In the genomic region with DNA sequence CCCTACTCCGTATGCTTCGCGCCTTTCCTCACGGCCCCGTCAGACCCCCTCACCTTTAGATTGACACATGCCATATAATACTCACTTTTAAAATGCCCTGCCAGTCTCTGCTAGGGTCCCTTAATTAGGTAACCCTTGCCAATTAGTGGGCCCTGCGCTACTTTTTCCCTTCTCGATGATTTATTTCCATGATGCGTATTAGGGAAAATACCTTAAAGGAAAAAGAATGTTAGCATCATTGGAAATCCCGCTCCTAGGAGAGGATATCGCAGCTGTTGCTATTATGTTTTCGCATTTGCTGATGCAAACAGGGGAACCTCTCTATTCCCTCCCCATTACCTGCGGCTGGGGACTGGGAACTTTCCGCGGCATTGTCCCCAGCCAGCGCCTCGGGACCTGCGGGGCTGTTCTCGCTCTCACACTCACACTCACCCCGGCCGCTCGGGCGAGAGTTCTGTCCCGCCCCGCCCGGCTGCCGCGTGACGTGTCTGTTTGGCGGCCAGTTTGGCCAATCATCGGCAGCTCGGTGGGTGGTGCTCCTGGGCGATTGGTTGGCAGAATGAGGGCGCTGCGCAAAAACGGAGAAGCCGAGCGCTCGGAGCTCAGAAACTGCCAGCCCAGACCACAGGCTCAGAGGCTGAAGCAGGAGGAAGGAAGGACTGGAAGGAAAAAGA, we compare ENCODE assay signal across 8 cellular contexts. TPM values are rescaled to one million over a fixed set of nuclear protein-coding genes. Genes with fewer than 3 reads are reported as not detected.
DNase-seq lines count a peak whose midpoint lies in the region; ATAC-seq and TF ChIP-seq lines count a peak whose summit lies in the region.

A gene with protein sequence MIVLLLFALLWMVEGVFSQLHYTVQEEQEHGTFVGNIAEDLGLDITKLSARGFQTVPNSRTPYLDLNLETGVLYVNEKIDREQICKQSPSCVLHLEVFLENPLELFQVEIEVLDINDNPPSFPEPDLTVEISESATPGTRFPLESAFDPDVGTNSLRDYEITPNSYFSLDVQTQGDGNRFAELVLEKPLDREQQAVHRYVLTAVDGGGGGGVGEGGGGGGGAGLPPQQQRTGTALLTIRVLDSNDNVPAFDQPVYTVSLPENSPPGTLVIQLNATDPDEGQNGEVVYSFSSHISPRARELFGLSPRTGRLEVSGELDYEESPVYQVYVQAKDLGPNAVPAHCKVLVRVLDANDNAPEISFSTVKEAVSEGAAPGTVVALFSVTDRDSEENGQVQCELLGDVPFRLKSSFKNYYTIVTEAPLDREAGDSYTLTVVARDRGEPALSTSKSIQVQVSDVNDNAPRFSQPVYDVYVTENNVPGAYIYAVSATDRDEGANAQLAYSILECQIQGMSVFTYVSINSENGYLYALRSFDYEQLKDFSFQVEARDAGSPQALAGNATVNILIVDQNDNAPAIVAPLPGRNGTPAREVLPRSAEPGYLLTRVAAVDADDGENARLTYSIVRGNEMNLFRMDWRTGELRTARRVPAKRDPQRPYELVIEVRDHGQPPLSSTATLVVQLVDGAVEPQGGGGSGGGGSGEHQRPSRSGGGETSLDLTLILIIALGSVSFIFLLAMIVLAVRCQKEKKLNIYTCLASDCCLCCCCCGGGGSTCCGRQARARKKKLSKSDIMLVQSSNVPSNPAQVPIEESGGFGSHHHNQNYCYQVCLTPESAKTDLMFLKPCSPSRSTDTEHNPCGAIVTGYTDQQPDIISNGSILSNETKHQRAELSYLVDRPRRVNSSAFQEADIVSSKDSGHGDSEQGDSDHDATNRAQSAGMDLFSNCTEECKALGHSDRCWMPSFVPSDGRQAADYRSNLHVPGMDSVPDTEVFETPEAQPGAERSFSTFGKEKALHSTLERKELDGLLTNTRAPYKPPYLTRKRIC (plus strand): TSS at position 605 of the 674 bp plus-strand sequence. CDS start 847 bp downstream, outside the sequence.

- H3K56ac ChIP-seq in IMR-90 (ENCODE audit: extremely low read depth, insufficient read depth, low read length), result no peak within 1 kb of the TSS; the same call in 1 of the 2 replicates

- WGBS in IMR-90 (ENCODE audit: extremely low coverage in 2 of 2, insufficient read length in 1 of 2), 2 experiments, result 2% methylated on average over 7 of the region's 38 CpGs; no CpG with 5 or more reads in 1 of the 2 experiments

- H3K4me3 ChIP-seq in BE2C (ENCODE audit: low read depth, low read length), result peak within 1 kb of the TSS; percentile 94
- peak within 1 kb of the TSS; percentile 50 for H3K4me3 ChIP-seq in IMR-90 (ENCODE audit: insufficient read depth, low read depth, low read length)
- peak within 1 kb of the TSS; percentile 40 to 58 for H3K4me3 ChIP-seq in duodenal mucosa (ENCODE audit: low read depth in 1 of 2, low read length in 2 of 2)

- H3K9me3 ChIP-seq in BE2C (no peaks in the 10 kb centered on the region), IMR-90 (ENCODE audit: control insufficient read depth, insufficient read depth, low read length) (no peaks in the 10 kb centered on the region), duodenal mucosa (ENCODE audit: control insufficient read depth in 1 of 2, low read length in 2 of 2) (peaks cover 0 to 4% of the 10 kb centered on the region in 2 donors)

- H2AK9ac ChIP-seq in IMR-90 (replicated peaks; ENCODE audit: low read depth, low read length, poor library complexity), result no peak within 1 kb of the TSS

- CTCF ChIA-PET in IMR-90 (lab: Yijun Ruan, JAX), result interaction anchor here (0.6 kb wide), 1 partner anchor 1137 kb away, joined by 5 read pairs; no protein-coding TSS in a partner anchor

- H4K8ac ChIP-seq in IMR-90 (ENCODE audit: low read depth in 2 of 2, low read length in 2 of 2), result no peak within 1 kb of the TSS

- DNase-seq in BE2C, result peak; percentile 97
- peak; percentile 87 for DNase-seq in IMR-90
- peak; percentile 41 to 45 for DNase-seq in SW 1271 (lab: John Stamatoyannopoulos, UW)
- peak; percentile 67 for DNase-seq in left lobe of liver (ENCODE audit: low spot score)
- DNase-seq in stimulated activated CD4-positive, alpha-beta T cell treated with anti-CD3 and anti-CD28 coated beads, Interleukin-2, amount 100 ng/mL, for 24 hours, result peak; percentile 34 to 48

- in situ Hi-C loops in IMR-90 (cut with MboI; ENCODE audit: low sequenced_read_pairs), result no loop called here

- POLR2A ChIA-PET in IMR-90 (lab: Charles Lee; ENCODE audit: unreplicated experiment), result no interaction called here

- H2BK120ac ChIP-seq in IMR-90 (ENCODE audit: low read depth, low read length), result no peak within 1 kb of the TSS

- no peak within 1 kb of the TSS for H4K5ac ChIP-seq in IMR-90 (ENCODE audit: low read depth, low read length)

- H3K23ac ChIP-seq in IMR-90 (ENCODE audit: low read depth, low read length), result 0 out of 2 replicates have a peak within 1 kb of the TSS, but pooled peaks have one; percentile 41

- H3K27me3 ChIP-seq in BE2C (no peaks in the 10 kb centered on the region), IMR-90 (ENCODE audit: control insufficient read depth, insufficient read depth, low read length) (peaks cover 46% of the 10 kb centered on the region), duodenal mucosa (ENCODE audit: control insufficient read depth in 1 of 2, insufficient read depth in 2 of 2, low read length in 2 of 2) (peaks cover 44 to 78% of the 10 kb centered on the region in 2 donors)

- intact Hi-C loops in IMR-90 (cut with micrococcal nuclease), result loop anchor here (5.0 to 10.0 kb wide), 2 partner anchors 923 to 1756 kb away; no protein-coding TSS in a partner anchor

- no peak within 1 kb of the TSS for H3K4ac ChIP-seq in IMR-90 (ENCODE audit: low read depth, low read length)

- no TSS peak for BruUV-seq in IMR-90 (replicated peaks; lab: Mats Ljungman, UMichigan)

- H3K4me1 ChIP-seq in BE2C (peaks cover 2% of the 10 kb centered on the region), IMR-90 (ENCODE audit: control insufficient read depth, insufficient read depth, low read length) (peaks cover 2% of the 10 kb centered on the region; the same call in 1 of the 2 replicates), duodenal mucosa (ENCODE audit: control insufficient read depth in 1 of 2, insufficient read depth in 2 of 2, low read length in 2 of 2) (peaks cover 6 to 8% of the 10 kb centered on the region in 2 donors)

- H3K27ac ChIP-seq in IMR-90 (ENCODE audit: insufficient read depth, low read length), result no peak within 1 kb of the TSS
- H3K27ac ChIP-seq in duodenal mucosa (ENCODE audit: low read depth, low read length), result no peak within 1 kb of the TSS

- H3K14ac ChIP-seq in IMR-90 (replicated peaks; ENCODE audit: low read depth, low read length), result no peak within 1 kb of the TSS

- H3K18ac ChIP-seq in IMR-90 (ENCODE audit: low read depth, low read length), result no peak within 1 kb of the TSS

- no peak within 1 kb of the TSS for H4K91ac ChIP-seq in IMR-90 (ENCODE audit: insufficient read depth, low read depth, low read length)

- dilution Hi-C loops in IMR-90 (cut with HindIII; ENCODE audit: low sequenced_read_pairs, unreplicated experiment), result no loop called here

- no peak within 1 kb of the TSS for H2BK5ac ChIP-seq in IMR-90 (ENCODE audit: low read depth, low read length, poor library complexity, severe bottlenecking)

- H3K4me2 ChIP-seq in IMR-90 (ENCODE audit: low read depth, low read length), result peak within 1 kb of the TSS; percentile 94

- peak within 1 kb of the TSS; percentile 89 for H2AFZ ChIP-seq in IMR-90 (replicated peaks; ENCODE audit: low read length, poor library complexity)

- TF ChIP-seq POLR2A in IMR-90 (IDR thresholded peaks at IDR 0.05; ENCODE audit: low read depth, low read length), result peak; percentile 94

- no peak within 1 kb of the TSS for H2AK5ac ChIP-seq in IMR-90 (ENCODE audit: low read depth, low read length)

- no peak for TF ChIP-seq RAD21 in IMR-90 (IDR thresholded peaks at IDR 0.05; ENCODE audit: low read length)

- H3K9ac ChIP-seq in IMR-90 (ENCODE audit: low read depth, low read length), result no peak within 1 kb of the TSS
- no peak within 1 kb of the TSS for H3K9ac ChIP-seq in duodenal mucosa (ENCODE audit: low read depth in 1 of 2, low read length in 2 of 2)

- ATAC-seq in GM19397 (IDR thresholded peaks at IDR 0.05; ENCODE audit: unreplicated experiment), result peak; percentile 84
- peak; percentile 87 for ATAC-seq in IMR-90 (ENCODE audit: low read depth)
- ATAC-seq in left lobe of liver, result peak; percentile 84
- ATAC-seq in HG03571 (IDR thresholded peaks at IDR 0.05; ENCODE audit: unreplicated experiment), result no peak

- H2BK15ac ChIP-seq in IMR-90 (ENCODE audit: low read depth, low read length), result no peak within 1 kb of the TSS

- H2BK20ac ChIP-seq in IMR-90 (ENCODE audit: low read depth, low read length), result no peak within 1 kb of the TSS

- TF ChIP-seq CTCF in BE2C (IDR thresholded peaks at IDR 0.05; ENCODE audit: low read depth, low read length) (no peak), IMR-90 (conservative IDR thresholded peaks at IDR 0.05; ENCODE audit: low read depth, low read length) (no peak)

- H3K79me1 ChIP-seq in IMR-90 (ENCODE audit: low read depth in 1 of 2, low read length in 2 of 2), result no peaks in the 10 kb centered on the region

- no peaks in the 10 kb centered on the region for H3K9me1 ChIP-seq in IMR-90 (ENCODE audit: insufficient read depth, low read length)

- H3K36me3 ChIP-seq in BE2C, result no peaks in the 10 kb centered on the region
- no peaks in the 10 kb centered on the region for H3K36me3 ChIP-seq in IMR-90 (ENCODE audit: control insufficient read depth, insufficient read depth, low read length)
- no peaks in the 10 kb centered on the region for H3K36me3 ChIP-seq in duodenal mucosa (ENCODE audit: control insufficient read depth in 1 of 2, insufficient read depth in 2 of 2, low read length in 2 of 2)

- H4K20me1 ChIP-seq in IMR-90 (ENCODE audit: insufficient read depth, low read length), result no peaks in the 10 kb centered on the region

TF ChIP-seq in IMR-90, 13 proteins besides CTCF, POLR2A, EP300 and RAD21:
- TF ChIP-seq RFX5 (IDR thresholded peaks at IDR 0.05; ENCODE audit: low read depth, low read length) (no peak), SMC3 (IDR thresholded peaks at IDR 0.05; ENCODE audit: low read depth, low read length) (no peak), MAZ (IDR thresholded peaks at IDR 0.05; ENCODE audit: borderline replicate concordance, low read depth, low read length) (peak; percentile 72; the same call in 1 of the 2 replicates), FOS (IDR thresholded peaks at IDR 0.05; ENCODE audit: low read depth, low read length) (peak; percentile 48; the same call in 1 of the 2 replicates)

RNA-seq across cellular contexts. Expression of the gene that starts here (rescaled TPM):
- 12.3 TPM for polyA plus RNA-seq in BE2C (2012; ENCODE audit: insufficient read depth, insufficient read length, low read depth)
- 0.90 and 1.4 TPM in 2 replicates for total RNA-seq in IMR-90 (2012; rRNA removed)
- 2.0 and 2.5 TPM in 2 replicates for polyA plus RNA-seq in IMR-90 (2012; rRNA removed)
- polyA plus RNA-seq in IMR-90 (2012; cell fraction: cytosol; rRNA removed), result 1.6 and 1.7 TPM in 2 replicates
- 1.1 and 1.6 TPM in 2 replicates for polyA plus RNA-seq in IMR-90 (2012; cell fraction: nucleus; rRNA removed; ENCODE audit: low replicate concordance)
- total RNA-seq in left lobe of liver, result not detected

Comparison
In these comparisons a context has a peak if more than half of its experiments do, and no peak if none do; other contexts are left out.
1. Peak in DNase-seq and ATAC-seq in left lobe of liver; RNA of the gene not detected or under 1 TPM.
2. DNase-seq: peak in every context shown above with its lines; median percentile 97 in BE2C; 87 in IMR-90; 67 in left lobe of liver; 43 in SW 1271; 41 in stimulated activated CD4-positive, alpha-beta T cell treated with anti-CD3 and anti-CD28 coated beads, Interleukin-2, amount 100 ng/mL, for 24 hours.